Comparison of ENCODE assay signal across 1 cellular context in the genomic region with DNA sequence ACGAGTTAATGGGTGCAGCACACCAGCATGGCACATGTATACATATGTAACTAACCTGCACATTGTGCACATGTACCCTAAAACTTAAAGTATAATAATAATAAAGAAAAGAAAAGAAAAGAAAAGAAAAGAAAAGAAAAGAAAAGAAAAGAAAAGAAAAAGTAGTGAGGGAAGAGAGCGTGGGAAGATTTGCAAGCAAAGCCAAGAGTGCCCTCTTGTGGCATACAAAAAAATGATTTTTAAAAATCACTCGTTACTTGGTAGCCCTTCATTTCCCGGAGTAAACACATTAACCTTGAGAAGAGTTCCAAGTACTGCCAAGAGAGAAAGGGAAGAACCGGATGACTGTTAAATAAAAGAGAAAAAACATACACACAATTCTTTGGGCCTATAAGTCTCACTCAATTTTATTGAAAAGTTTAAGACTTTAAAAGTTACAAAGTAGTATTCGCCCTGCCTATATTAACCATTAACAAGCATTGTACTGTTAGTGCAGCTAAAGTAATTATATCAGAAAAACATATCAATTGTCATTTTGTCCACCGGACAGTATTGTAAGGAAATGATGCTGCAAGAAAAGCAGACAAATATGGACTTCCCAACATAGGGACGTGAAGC.
TF ChIP-seq lines count a peak whose summit lies in the region.

No MANE protein-coding gene starts in this region.

TF ChIP-seq in SK-N-SH treated with all-trans-retinoic acid at 6 μM for 48 hours, 23 proteins besides CTCF, POLR2A, EP300 and RAD21 (continued from another document):
- TF ChIP-seq ARNTL (CRISPR knock-in tag; IDR thresholded peaks at IDR 0.05; ENCODE audit: borderline replicate concordance, low read depth) (no peak), ZFP3 (CRISPR knock-in tag; IDR thresholded peaks at IDR 0.05) (no peak), PATZ1 (CRISPR knock-in tag; IDR thresholded peaks at IDR 0.05; ENCODE audit: borderline replicate concordance) (no peak), PPARA (CRISPR knock-in tag; IDR thresholded peaks at IDR 0.05; ENCODE audit: borderline replicate concordance) (no peak), BACH2 (CRISPR knock-in tag; IDR thresholded peaks at IDR 0.05; ENCODE audit: borderline replicate concordance) (no peak), CSDC2 (CRISPR knock-in tag; IDR thresholded peaks at IDR 0.05) (no peak), GLIS3 (CRISPR knock-in tag; IDR thresholded peaks at IDR 0.05) (no peak), ZNF8 (CRISPR knock-in tag; IDR thresholded peaks at IDR 0.05) (no peak), CSRNP3 (CRISPR knock-in tag; IDR thresholded peaks at IDR 0.05) (no peak), POU6F1 (CRISPR knock-in tag; IDR thresholded peaks at IDR 0.05; ENCODE audit: borderline replicate concordance, low read depth) (no peak)
